Comparison of ENCODE assay signal across 19 cellular contexts in genomic region chr19:13112555-13112954, GRCh38. TPM values are rescaled to one million over a fixed set of nuclear protein-coding genes. Genes with fewer than 3 reads are reported as not detected.
A peak's percentile ranks its signal among the peaks of the same experiment; 100 is the strongest.
DNase-seq lines count a peak whose midpoint lies in the region; ATAC-seq, FAIRE-seq and TF ChIP-seq lines count a peak whose summit lies in the region.
"Had no signal": no experiment of that assay in that cellular context is flagged by ENCODE, and none has a peak within 500 bp of the region (broad histone marks: within the 10 kb centered on the region; RNA-seq: fewer than 3 reads in every experiment).

No MANE protein-coding gene starts in this region.

- H3K27ac ChIP-seq in RWPE1, result peak overlapping the region; percentile 2; the same call in 1 of the 2 replicates
- H3K27ac ChIP-seq in K562 (ENCODE audit: extremely low read depth, low read depth, low read length), result no peak overlapping the region
- H3K27ac ChIP-seq in neuronal stem cell (replicated peaks; ENCODE audit: low read length), result no peak overlapping the region

- FAIRE-seq in K562 (lab: Jason Lieb, UNC), result no peak
- FAIRE-seq in GM12891 (lab: Jason Lieb, UNC), result no peak
- FAIRE-seq: G401.6, GM18507 had no signal

- H4K20me1 ChIP-seq in K562 (replicated peaks; ENCODE audit: control insufficient read depth, insufficient read depth, low read length), result no peaks in the 10 kb centered on the region

- in situ Hi-C loops in K562 (cut with MboI), result no loop called here

- peak overlapping the region; percentile 35 for H2AK5ac ChIP-seq in neuronal stem cell (ENCODE audit: low read depth, low read length)

- H3K14ac ChIP-seq in neuronal stem cell (ENCODE audit: low read length), result no peak overlapping the region

- H3K9ac ChIP-seq in K562 (ENCODE audit: insufficient read depth in 1 of 2, low read depth in 2 of 2, low read length in 2 of 2) (peak overlapping the region in 1 of 2 experiments; percentile 14; a peak in 1 of 4 replicates), neuronal stem cell (ENCODE audit: low read depth, low read length, poor library complexity) (peak overlapping the region; percentile 4)

- no peak for TF ChIP-seq RAD21 in K562 (CRISPR knock-in tag; conservative IDR thresholded peaks at IDR 0.05 in 1 of 2, IDR thresholded peaks at IDR 0.05 in 1 of 2)

- no peak overlapping the region for H3K4ac ChIP-seq in neuronal stem cell (ENCODE audit: low read length)

- H4K91ac ChIP-seq in neuronal stem cell (ENCODE audit: low read depth, low read length, poor library complexity), result no peak overlapping the region

- H3K4me2 ChIP-seq in K562 (ENCODE audit: insufficient read depth, low read length) (no peak overlapping the region), neuronal stem cell (ENCODE audit: insufficient read depth, low read length, poor library complexity, severe bottlenecking) (no peak overlapping the region)
- H3K4me2 ChIP-seq: GM23338 had no signal

- H3K9me3 ChIP-seq in K562 (replicated peaks; ENCODE audit: control insufficient read depth, insufficient read depth, low read depth, low read length) (no peaks in the 10 kb centered on the region), neuronal stem cell (replicated peaks in 1 of 2; ENCODE audit: control insufficient read depth in 2 of 2, insufficient read depth in 1 of 2, low read depth in 1 of 2, low read length in 2 of 2) (no peaks in the 10 kb centered on the region)
- H3K9me3 ChIP-seq: Caco-2 had no signal

- TF ChIP-seq POLR2A in K562 (conservative IDR thresholded peaks at IDR 0.05) (no peak), GM12891 (IDR thresholded peaks at IDR 0.05; ENCODE audit: low read depth, low read length) (no peak)

- no peak overlapping the region for H3K23ac ChIP-seq in neuronal stem cell (ENCODE audit: low read depth, low read length, poor library complexity)

- intact Hi-C loops in K562 (cut with micrococcal nuclease), result no loop called here

- no peak overlapping the region for H2BK15ac ChIP-seq in neuronal stem cell (ENCODE audit: low read length)

- H3K9me1 ChIP-seq in K562 (ENCODE audit: control insufficient read depth, insufficient read depth, low read length), result no peaks in the 10 kb centered on the region

- H3K27me3 ChIP-seq in K562 (ENCODE audit: control insufficient read depth in 2 of 2, insufficient read depth in 2 of 2, low read length in 2 of 2) (no peaks in the 10 kb centered on the region), neuronal stem cell (ENCODE audit: control insufficient read depth in 3 of 3, insufficient read depth in 3 of 3, low read depth in 1 of 3, low read length in 3 of 3) (no peaks in the 10 kb centered on the region)

- H3K36me3 ChIP-seq in K562 (ENCODE audit: control insufficient read depth, insufficient read depth, low read length), result peaks cover 61% of the 10 kb centered on the region
- peaks cover 17 to 49% of the 10 kb centered on the region in 2 donors for H3K36me3 ChIP-seq in neuronal stem cell (replicated peaks in 1 of 2; ENCODE audit: control insufficient read depth in 2 of 2, insufficient read depth in 2 of 2, low read length in 2 of 2)

- CTCF ChIA-PET in RWPE1 (lab: Yijun Ruan, JAX), result no interaction called here
- CTCF ChIA-PET in K562 (lab: Yijun Ruan, JAX; ENCODE audit: low intra/inter-chr PET ratio), result no interaction called here

- BruUV-seq in K562 (replicated peaks; lab: Mats Ljungman, UMichigan), result no TSS peak

- H3K18ac ChIP-seq in neuronal stem cell (ENCODE audit: low read length), result peak overlapping the region; percentile 57

- DNase-seq in RWPE1 (ENCODE audit: low spot score) (no peak), K562 (ENCODE audit: extremely low read depth in 1 of 4, low spot score in 3 of 4) (no peak), neuronal stem cell (ENCODE audit: low spot score) (no peak), GM12891 (ENCODE audit: insufficient read length, low spot score) (no peak), Kasumi-1 (lab: John Stamatoyannopoulos, UW) (no peak), RPMI8226 (no peak)
- DNase-seq: C1 segment of cervical spinal cord; Caco-2; CD8-positive, alpha-beta T cell; DMS153; DND-41; H9 had no signal

- H3K4me3 ChIP-seq in K562 (no peak overlapping the region), neuronal stem cell (ENCODE audit: low read length in 2 of 2) (no peak overlapping the region)
- H3K4me3 ChIP-seq: GM23338 had no signal

- H4K8ac ChIP-seq in neuronal stem cell (ENCODE audit: low read depth, low read length), result no peak overlapping the region

- TF ChIP-seq EP300 in K562 (IDR thresholded peaks at IDR 0.05; ENCODE audit: low read length), result no peak

- H3K79me2 ChIP-seq in K562 (ENCODE audit: control insufficient read depth, insufficient read depth, low read length), result peaks cover 30% of the 10 kb centered on the region

- no peak overlapping the region for H2BK5ac ChIP-seq in neuronal stem cell (ENCODE audit: low read length)

- H2BK120ac ChIP-seq in neuronal stem cell (ENCODE audit: low read depth, low read length), result no peak overlapping the region

- no peak overlapping the region for H2BK12ac ChIP-seq in neuronal stem cell (ENCODE audit: low read length)

- POLR2A ChIA-PET in RWPE1 (lab: Yijun Ruan, JAX; ENCODE audit: low non-redundant PET) (no interaction called here), K562 (lab: Yijun Ruan, JAX) (interaction anchor here (1.0 to 1.2 kb wide), 2 partner anchors 11 to 41 kb away, joined by 3 read pairs; no protein-coding TSS in a partner anchor)

- 98% methylated on average over 7 of the region's 10 CpGs for WGBS in K562 (ENCODE audit: insufficient coverage, low coverage, missing lambda C conversion rate)
- WGBS in neuronal stem cell (ENCODE audit: extremely low coverage in 2 of 2, insufficient read length in 2 of 2, insufficient replicate concordance in 1 of 2), 2 donors, result no CpG with 5 or more reads among the region's 10 CpGs

- TF ChIP-seq CTCF in RWPE1 (conservative IDR thresholded peaks at IDR 0.05; ENCODE audit: low read depth), result no peak
- TF ChIP-seq CTCF in K562 (IDR thresholded peaks at IDR 0.05 in 2 of 3, conservative IDR thresholded peaks at IDR 0.05 in 1 of 3; ENCODE audit: insufficient read depth in 2 of 3, low read depth in 1 of 3, low read length in 3 of 3), result no peak

- H3K79me1 ChIP-seq in neuronal stem cell (ENCODE audit: low read depth, low read length), result peaks cover 5% of the 10 kb centered on the region

- peaks cover 0 to 31% of the 10 kb centered on the region in 2 experiments; a peak in 3 of 5 replicates for H3K4me1 ChIP-seq in K562 (replicated peaks in 1 of 2; ENCODE audit: control insufficient read depth in 2 of 2, insufficient read depth in 2 of 2, low read length in 2 of 2)
- H3K4me1 ChIP-seq in neuronal stem cell (ENCODE audit: control insufficient read depth in 2 of 2, insufficient read depth in 1 of 2, low read depth in 1 of 2, low read length in 2 of 2), result peaks cover 8 to 11% of the 10 kb centered on the region in 2 donors
- H3K4me1 ChIP-seq: Caco-2 had no signal

- ATAC-seq in K562, result no peak
- ATAC-seq: CD8-positive, alpha-beta T cell; GM23338; HCT116 had no signal

- H2AFZ ChIP-seq in K562 (ENCODE audit: low read depth, low read length) (no peak overlapping the region), neuronal stem cell (ENCODE audit: low read length) (no peak overlapping the region)
- H2AFZ ChIP-seq: GM23338 had no signal

RNA-seq across cellular contexts. Expression of gene TRMT1, which starts 4.0 kb away (rescaled TPM):
- 73.3 and 179 TPM in 2 replicates for total RNA-seq in K562 (2011; cell fraction: chromatin; rRNA removed; ENCODE audit: low replicate concordance)
- 168 and 175 TPM in 2 replicates for total RNA-seq in K562 (2011; cell fraction: nucleolus; rRNA removed)
- total RNA-seq in K562 (2011; cell fraction: nucleoplasm; rRNA removed), result 79.0 and 80.0 TPM in 2 replicates
- 89.1 and 113 TPM in 2 replicates for total RNA-seq in K562 (2014; rRNA removed)
- total RNA-seq in K562 (2014; rRNA removed; fragmentation: Illumina TruSeq; extraction: Trizol), result 25.8 and 42.9 TPM in 2 replicates
- 54.3 and 60.2 TPM in 2 replicates for total RNA-seq in K562 (2015; rRNA removed; fragmentation: Illumina TruSeq; extraction: Trizol)
- total RNA-seq in K562 (2021), result 118 TPM in 2 replicates
- 44.1 and 53.3 TPM in 2 replicates for polyA plus RNA-seq in K562 (2011; rRNA removed)
- polyA plus RNA-seq in K562 (2011; cell fraction: cytosol; rRNA removed), result 39.2 and 80.0 TPM in 2 replicates
- polyA plus RNA-seq in K562 (2011; cell fraction: nucleus; rRNA removed), result 282 and 531 TPM in 2 replicates
- 59.6 and 77.8 TPM in 2 replicates for polyA plus RNA-seq in K562 (2012)
- 84.8 and 96.2 TPM in 2 replicates for polyA plus RNA-seq in K562 (2014; fragmentation: Illumina TruSeq; extraction: Trizol)
- polyA plus RNA-seq in K562 (2014; fragmentation: Nextera tagmentation; extraction: Ambion mirVana), result 10 to 100 TPM in 1 of 2 experiments, 1 to 10 TPM in 1; 5.8 to 10.9 TPM
- polyA plus RNA-seq in K562 (2014; rRNA removed), result 155 and 158 TPM in 2 replicates
- 23.7 and 27.9 TPM in 2 replicates for polyA minus RNA-seq in K562 (2011; rRNA and poly(A)+ RNA removed)
- 49.3 and 51.7 TPM in 2 replicates for polyA minus RNA-seq in K562 (2011; cell fraction: cytosol; rRNA and poly(A)+ RNA removed)
- 50.5 and 77.3 TPM in 2 replicates for polyA minus RNA-seq in K562 (2011; cell fraction: nucleus; rRNA and poly(A)+ RNA removed)
- 22.9 TPM for polyA plus RNA-seq in neuronal stem cell (2013, experiment 1 of 2)
- 24.4 TPM for polyA plus RNA-seq in neuronal stem cell (2013, experiment 2 of 2)
- polyA plus RNA-seq in GM12891 (2012; ENCODE audit: low read depth, missing spikeins), result 39.2 TPM

RNA-seq across cellular contexts. Expression of gene NACC1, which starts 5.5 kb away (rescaled TPM):
- 31.6 and 133 TPM in 2 replicates for total RNA-seq in K562 (2011; cell fraction: chromatin; rRNA removed; ENCODE audit: low replicate concordance)
- 77.5 and 89.6 TPM in 2 replicates for total RNA-seq in K562 (2011; cell fraction: nucleolus; rRNA removed)
- 35.3 and 45.1 TPM in 2 replicates for total RNA-seq in K562 (2011; cell fraction: nucleoplasm; rRNA removed)
- total RNA-seq in K562 (2014; rRNA removed) (62.4 and 85.7 TPM in 2 replicates), K562 (2014; rRNA removed; fragmentation: Illumina TruSeq; extraction: Trizol) (9.1 and 9.5 TPM in 2 replicates), K562 (2015; rRNA removed; fragmentation: Illumina TruSeq; extraction: Trizol) (40.2 and 46.8 TPM in 2 replicates), K562 (2021) (93.0 and 96.6 TPM in 2 replicates)
- polyA plus RNA-seq in K562 (2011; rRNA removed) (25.8 and 49.0 TPM in 2 replicates), K562 (2014; fragmentation: Illumina TruSeq; extraction: Trizol) (23.2 and 90.7 TPM in 2 replicates), K562 (2014; fragmentation: Nextera tagmentation; extraction: Ambion mirVana) (under 1 TPM; 0.04 to 0.17 TPM), K562 (2014; rRNA removed) (46.1 and 68.1 TPM in 2 replicates)
- polyA plus RNA-seq in K562 (2011; cell fraction: cytosol; rRNA removed), result 59.4 and 222 TPM in 2 replicates
- polyA plus RNA-seq in K562 (2011; cell fraction: nucleus; rRNA removed), result 52.2 and 123 TPM in 2 replicates
- polyA plus RNA-seq in K562 (2012), result 35.2 and 37.0 TPM in 2 replicates
- 17.9 and 39.8 TPM in 2 replicates for polyA minus RNA-seq in K562 (2011; rRNA and poly(A)+ RNA removed)
- polyA minus RNA-seq in K562 (2011; cell fraction: cytosol; rRNA and poly(A)+ RNA removed), result 67.5 and 79.0 TPM in 2 replicates
- polyA minus RNA-seq in K562 (2011; cell fraction: nucleus; rRNA and poly(A)+ RNA removed), result 16.6 and 18.0 TPM in 2 replicates
- 123 TPM for polyA plus RNA-seq in neuronal stem cell (2013, experiment 1 of 2)
- 121 TPM for polyA plus RNA-seq in neuronal stem cell (2013, experiment 2 of 2)
- 24.0 TPM for polyA plus RNA-seq in GM12891 (2012; ENCODE audit: low read depth, missing spikeins)

RNA-seq across cellular contexts. Expression of gene LYL1, which starts 9.9 kb away (rescaled TPM):
- 54.5 and 112 TPM in 2 replicates for total RNA-seq in K562 (2011; cell fraction: chromatin; rRNA removed; ENCODE audit: low replicate concordance)
- 105 and 123 TPM in 2 replicates for total RNA-seq in K562 (2011; cell fraction: nucleolus; rRNA removed)
- total RNA-seq in K562 (2011; cell fraction: nucleoplasm; rRNA removed), result 74.6 and 89.7 TPM in 2 replicates
- total RNA-seq in K562 (2014; rRNA removed) (266 and 312 TPM in 2 replicates), K562 (2014; rRNA removed; fragmentation: Illumina TruSeq; extraction: Trizol) (13.2 and 17.7 TPM in 2 replicates), K562 (2015; rRNA removed; fragmentation: Illumina TruSeq; extraction: Trizol) (89.9 and 108 TPM in 2 replicates), K562 (2021) (216 and 218 TPM in 2 replicates)
- polyA plus RNA-seq in K562 (2011; rRNA removed) (34.0 and 47.0 TPM in 2 replicates), K562 (2014; fragmentation: Illumina TruSeq; extraction: Trizol) (17.8 and 71.5 TPM in 2 replicates), K562 (2014; fragmentation: Nextera tagmentation; extraction: Ambion mirVana) (1 to 10 TPM; 1.3 to 1.6 TPM), K562 (2014; rRNA removed) (165 and 175 TPM in 2 replicates)
- polyA plus RNA-seq in K562 (2011; cell fraction: cytosol; rRNA removed), result 73.1 and 246 TPM in 2 replicates
- 76.6 and 132 TPM in 2 replicates for polyA plus RNA-seq in K562 (2011; cell fraction: nucleus; rRNA removed)
- 144 and 229 TPM in 2 replicates for polyA plus RNA-seq in K562 (2012)
- 12.7 and 14.2 TPM in 2 replicates for polyA minus RNA-seq in K562 (2011; rRNA and poly(A)+ RNA removed)
- 46.0 and 79.3 TPM in 2 replicates for polyA minus RNA-seq in K562 (2011; cell fraction: cytosol; rRNA and poly(A)+ RNA removed)
- 37.4 and 52.3 TPM in 2 replicates for polyA minus RNA-seq in K562 (2011; cell fraction: nucleus; rRNA and poly(A)+ RNA removed)
- polyA plus RNA-seq in neuronal stem cell (2013, experiment 1 of 2), result 1.1 TPM
- polyA plus RNA-seq in neuronal stem cell (2013, experiment 2 of 2), result 1.1 TPM
- 5.6 TPM for polyA plus RNA-seq in GM12891 (2012; ENCODE audit: low read depth, missing spikeins)
- total RNA-seq: A172, A673, H4 had no signal

RNA-seq across cellular contexts. Expression of gene STX10, which starts 37.6 kb away (rescaled TPM):
- total RNA-seq in K562 (2011; cell fraction: chromatin; rRNA removed; ENCODE audit: low replicate concordance), result 25.6 and 67.7 TPM in 2 replicates
- total RNA-seq in K562 (2011; cell fraction: nucleolus; rRNA removed), result 56.9 and 60.3 TPM in 2 replicates
- 42.4 and 42.7 TPM in 2 replicates for total RNA-seq in K562 (2011; cell fraction: nucleoplasm; rRNA removed)
- total RNA-seq in K562 (2014; rRNA removed) (57.8 and 59.2 TPM in 2 replicates), K562 (2014; rRNA removed; fragmentation: Illumina TruSeq; extraction: Trizol) (12.6 and 19.0 TPM in 2 replicates), K562 (2015; rRNA removed; fragmentation: Illumina TruSeq; extraction: Trizol) (31.0 and 33.9 TPM in 2 replicates), K562 (2021) (39.6 and 41.6 TPM in 2 replicates)
- polyA plus RNA-seq in K562 (2011; rRNA removed) (46.6 and 77.4 TPM in 2 replicates), K562 (2014; fragmentation: Illumina TruSeq; extraction: Trizol) (30.3 and 35.2 TPM in 2 replicates), K562 (2014; fragmentation: Nextera tagmentation; extraction: Ambion mirVana) (1 to 10 TPM in 1 of 2 experiments, under 1 TPM in 1; 0.51 to 1.7 TPM), K562 (2014; rRNA removed) (66.3 and 78.0 TPM in 2 replicates)
- polyA plus RNA-seq in K562 (2011; cell fraction: cytosol; rRNA removed), result 62.2 and 72.6 TPM in 2 replicates
- polyA plus RNA-seq in K562 (2011; cell fraction: nucleus; rRNA removed), result 159 and 172 TPM in 2 replicates
- 46.6 and 75.7 TPM in 2 replicates for polyA plus RNA-seq in K562 (2012)
- 12.8 and 14.0 TPM in 2 replicates for polyA minus RNA-seq in K562 (2011; rRNA and poly(A)+ RNA removed)
- 14.0 and 15.9 TPM in 2 replicates for polyA minus RNA-seq in K562 (2011; cell fraction: cytosol; rRNA and poly(A)+ RNA removed)
- polyA minus RNA-seq in K562 (2011; cell fraction: nucleus; rRNA and poly(A)+ RNA removed), result 10.5 and 19.3 TPM in 2 replicates
- 35.3 TPM for polyA plus RNA-seq in neuronal stem cell (2013, experiment 1 of 2)
- polyA plus RNA-seq in neuronal stem cell (2013, experiment 2 of 2), result 33.1 TPM
- polyA plus RNA-seq in GM12891 (2012; ENCODE audit: low read depth, missing spikeins), result 42.4 TPM

RNA-seq across cellular contexts. Expression of gene IER2, which starts 37.7 kb away (rescaled TPM):
- total RNA-seq in K562 (2011; cell fraction: chromatin; rRNA removed; ENCODE audit: low replicate concordance), result 67.1 and 140 TPM in 2 replicates
- 139 and 159 TPM in 2 replicates for total RNA-seq in K562 (2011; cell fraction: nucleolus; rRNA removed)
- total RNA-seq in K562 (2011; cell fraction: nucleoplasm; rRNA removed), result 90.2 and 96.9 TPM in 2 replicates
- 84.5 and 134 TPM in 2 replicates for total RNA-seq in K562 (2014; rRNA removed)
- 23.6 and 24.4 TPM in 2 replicates for total RNA-seq in K562 (2014; rRNA removed; fragmentation: Illumina TruSeq; extraction: Trizol)
- 14.8 and 17.4 TPM in 2 replicates for total RNA-seq in K562 (2015; rRNA removed; fragmentation: Illumina TruSeq; extraction: Trizol)
- total RNA-seq in K562 (2021), result 205 and 214 TPM in 2 replicates
- polyA plus RNA-seq in K562 (2011; rRNA removed), result 23.7 and 32.9 TPM in 2 replicates
- polyA plus RNA-seq in K562 (2011; cell fraction: cytosol; rRNA removed), result 37.6 and 91.2 TPM in 2 replicates
- polyA plus RNA-seq in K562 (2011; cell fraction: nucleus; rRNA removed), result 112 and 193 TPM in 2 replicates
- polyA plus RNA-seq in K562 (2012), result 158 and 169 TPM in 2 replicates
- 35.5 and 67.9 TPM in 2 replicates for polyA plus RNA-seq in K562 (2014; fragmentation: Illumina TruSeq; extraction: Trizol)
- 1 to 10 TPM; 4.5 to 5.1 TPM for polyA plus RNA-seq in K562 (2014; fragmentation: Nextera tagmentation; extraction: Ambion mirVana)
- polyA plus RNA-seq in K562 (2014; rRNA removed), result 127 and 140 TPM in 2 replicates
- polyA minus RNA-seq in K562 (2011; rRNA and poly(A)+ RNA removed), result 8.8 and 9.1 TPM in 2 replicates
- 38.4 and 48.8 TPM in 2 replicates for polyA minus RNA-seq in K562 (2011; cell fraction: cytosol; rRNA and poly(A)+ RNA removed)
- polyA minus RNA-seq in K562 (2011; cell fraction: nucleus; rRNA and poly(A)+ RNA removed), result 39.2 and 41.5 TPM in 2 replicates
- 64.6 TPM for polyA plus RNA-seq in neuronal stem cell (2013, experiment 1 of 2)
- polyA plus RNA-seq in neuronal stem cell (2013, experiment 2 of 2), result 64.5 TPM
- 61.4 TPM for polyA plus RNA-seq in GM12891 (2012; ENCODE audit: low read depth, missing spikeins)
